Comparison of ENCODE assay signal across 21 cellular contexts in the genomic region with DNA sequence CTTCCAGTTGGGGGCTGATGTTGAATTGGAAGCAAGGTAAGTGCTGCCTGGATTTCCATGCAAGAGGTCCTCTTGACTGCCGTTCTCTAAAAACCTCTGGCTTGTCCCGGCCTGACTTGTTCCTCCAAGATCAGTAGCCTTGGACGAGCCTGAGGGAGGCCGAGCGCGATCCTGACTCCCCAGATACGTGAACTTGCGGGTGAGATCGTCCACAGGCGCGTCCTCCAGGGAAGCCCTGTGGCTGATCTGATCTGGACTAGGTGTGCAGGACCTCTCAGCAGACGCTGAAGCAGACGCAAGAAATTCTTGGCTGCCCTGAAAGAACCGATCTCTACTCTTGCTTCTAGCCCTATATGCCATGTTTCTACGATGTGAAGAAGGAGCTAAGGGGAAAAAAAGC. TPM values are rescaled to one million over a fixed set of nuclear protein-coding genes. Genes with fewer than 3 reads are reported as not detected.
DNase-seq lines count a peak whose midpoint lies in the region; ATAC-seq lines count a peak whose summit lies in the region.
"Had no signal": no experiment of that assay in that cellular context is flagged by ENCODE, and none has a peak within 500 bp of the region (broad histone marks: within the 10 kb centered on the region; RNA-seq: fewer than 3 reads in every experiment).

No MANE protein-coding gene starts in this region.

- peaks cover 77% of the 10 kb centered on the region for H3K4me1 Mint-ChIP-seq in activated CD4-positive, alpha-beta T cell treated with anti-CD3 and anti-CD28 coated beads, Interleukin-2, amount 10 ng/mL, durations not matched to agents 7 days and 5 days
- peaks cover 70 to 91% (median 88%) of the 10 kb centered on the region in 3 donors for H3K4me1 Mint-ChIP-seq in CD8-positive, alpha-beta memory T cell
- H3K4me1 Mint-ChIP-seq in activated T-helper 2 cell treated with anti-CD3 and anti-CD28 coated beads, Interferon-gamma antibody, Interleukin-2, Interleukin-4, amounts not matched to agents 10 μg/mL and 5 μg/mL and 100 μg/mL, durations not matched to agents 14 hours and 24 hours and 36 hours (ENCODE audit: low read depth): peaks cover 64% of the 10 kb centered on the region
- peaks cover 46 to 54% of the 10 kb centered on the region in 2 donors for H3K4me1 Mint-ChIP-seq in natural killer cell treated with Interleukin-12 subunit alpha and Interleukin-12 subunit beta and Interleukin-15 and Interleukin-18, amount 100 ng/mL, for 72 hours (ENCODE audit: low read depth in 2 of 2)

- no peaks in the 10 kb centered on the region for H3K27me3 ChIP-seq in CD8-positive, alpha-beta memory T cell (ENCODE audit: insufficient read depth, low read length, poor library complexity, severe bottlenecking)
- H3K27me3 ChIP-seq: transverse colon had no signal

- H3K9me3 ChIP-seq in CD8-positive, alpha-beta memory T cell (ENCODE audit: low read length): no peaks in the 10 kb centered on the region
- H3K9me3 ChIP-seq: A549, transverse colon had no signal

- H3K36me3 ChIP-seq in CD8-positive, alpha-beta memory T cell (ENCODE audit: insufficient read depth, low read length): peaks cover 92% of the 10 kb centered on the region

- no peak for DNase-seq in activated CD4-positive, alpha-beta T cell treated with anti-CD3 and anti-CD28 coated beads, Interleukin-2, amount 10 ng/mL, durations not matched to agents 7 days and 5 days
- DNase-seq in activated CD4-positive, alpha-beta T cell treated with anti-CD3 and anti-CD28 coated beads, Interleukin-2, amount 50 U/mL, for 48 hours: no peak
- DNase-seq in CD8-positive, alpha-beta memory T cell: no peak
- DNase-seq in activated T-helper 2 cell treated with anti-CD3 and anti-CD28 coated beads, Interferon-gamma antibody, Interleukin-2, Interleukin-4, amounts not matched to agents 10 μg/mL and 5 μg/mL and 100 μg/mL, durations not matched to agents 14 hours and 24 hours and 36 hours (ENCODE audit: low spot score): no peak
- no peak for DNase-seq in natural killer cell treated with Interleukin-12 subunit alpha and Interleukin-12 subunit beta and Interleukin-15 and Interleukin-18, amount 100 ng/mL, for 72 hours (ENCODE audit: low spot score)
- DNase-seq in NCI-H1105 (lab: John Stamatoyannopoulos, UW) (no peak), left cardiac atrium (no peak), HCEC 1CT (no peak)
- DNase-seq: activated CD4-positive, alpha-beta T cell treated with anti-CD3 and anti-CD28 coated beads for 4 hours; amygdala; Calu3; NCI-H1092; NCI-H2029; NCI-H345; occipital lobe; Right ventricle myocardium superior; stimulated activated CD4-positive, alpha-beta T cell treated with anti-CD3 and anti-CD28 coated beads, Interleukin-4, amount 100 ng/mL, for 24 hours; transverse colon had no signal

- POLR2A ChIA-PET in activated CD4-positive, alpha-beta T cell treated with anti-CD3 and anti-CD28 coated beads, Interleukin-2, amount 10 ng/mL, durations not matched to agents 7 days and 5 days (lab: Charles Lee): no interaction called here
- POLR2A ChIA-PET in CD8-positive, alpha-beta memory T cell (lab: Charles Lee): interaction anchor here (1.2 to 1.5 kb wide), 2 partner anchors 15 to 25 kb away, joined by 4 to 10 read pairs; no protein-coding TSS in a partner anchor

- H3K36me3 Mint-ChIP-seq in activated CD4-positive, alpha-beta T cell treated with anti-CD3 and anti-CD28 coated beads, Interleukin-2, amount 10 ng/mL, durations not matched to agents 7 days and 5 days (ENCODE audit: low read depth): peaks cover 93% of the 10 kb centered on the region
- peaks cover 9 to 97% (median 41%) of the 10 kb centered on the region in 3 donors for H3K36me3 Mint-ChIP-seq in CD8-positive, alpha-beta memory T cell
- peaks cover 93% of the 10 kb centered on the region for H3K36me3 Mint-ChIP-seq in activated T-helper 2 cell treated with anti-CD3 and anti-CD28 coated beads, Interferon-gamma antibody, Interleukin-2, Interleukin-4, amounts not matched to agents 10 μg/mL and 5 μg/mL and 100 μg/mL, durations not matched to agents 14 hours and 24 hours and 36 hours (ENCODE audit: low read depth)
- H3K36me3 Mint-ChIP-seq in natural killer cell treated with Interleukin-12 subunit alpha and Interleukin-12 subunit beta and Interleukin-15 and Interleukin-18, amount 100 ng/mL, for 72 hours: peaks cover 43% of the 10 kb centered on the region

- H3K27ac ChIP-seq in CD8-positive, alpha-beta memory T cell (ENCODE audit: low read depth, low read length): no peak overlapping the region
- H3K27ac ChIP-seq: A549, coronary artery, transverse colon had no signal

- H3K4me3 Mint-ChIP-seq in activated CD4-positive, alpha-beta T cell treated with anti-CD3 and anti-CD28 coated beads, Interleukin-2, amount 10 ng/mL, durations not matched to agents 7 days and 5 days: no peak overlapping the region
- H3K4me3 Mint-ChIP-seq in CD8-positive, alpha-beta memory T cell: peak overlapping the region in 3 of 7 donors; percentile 25 to 51 (median 35)
- no peak overlapping the region for H3K4me3 Mint-ChIP-seq in activated T-helper 2 cell treated with anti-CD3 and anti-CD28 coated beads, Interferon-gamma antibody, Interleukin-2, Interleukin-4, amounts not matched to agents 10 μg/mL and 5 μg/mL and 100 μg/mL, durations not matched to agents 14 hours and 24 hours and 36 hours (ENCODE audit: low read depth)
- no peak overlapping the region for H3K4me3 Mint-ChIP-seq in natural killer cell treated with Interleukin-12 subunit alpha and Interleukin-12 subunit beta and Interleukin-15 and Interleukin-18, amount 100 ng/mL, for 72 hours

- peak overlapping the region; percentile 64 for H3K27ac Mint-ChIP-seq in activated CD4-positive, alpha-beta T cell treated with anti-CD3 and anti-CD28 coated beads, Interleukin-2, amount 10 ng/mL, durations not matched to agents 7 days and 5 days
- H3K27ac Mint-ChIP-seq in CD8-positive, alpha-beta memory T cell: peak overlapping the region in 7 of 8 donors; percentile 61 to 84 (median 74)
- H3K27ac Mint-ChIP-seq in activated T-helper 2 cell treated with anti-CD3 and anti-CD28 coated beads, Interferon-gamma antibody, Interleukin-2, Interleukin-4, amounts not matched to agents 10 μg/mL and 5 μg/mL and 100 μg/mL, durations not matched to agents 14 hours and 24 hours and 36 hours: peak overlapping the region; percentile 60
- H3K27ac Mint-ChIP-seq in natural killer cell treated with Interleukin-12 subunit alpha and Interleukin-12 subunit beta and Interleukin-15 and Interleukin-18, amount 100 ng/mL, for 72 hours: peak overlapping the region; percentile 56 to 62

- no peak for ATAC-seq in natural killer cell treated with Interleukin-12 subunit alpha and Interleukin-12 subunit beta and Interleukin-15 and Interleukin-18, amount 100 ng/mL, for 72 hours
- ATAC-seq in left cardiac atrium: no peak
- ATAC-seq: A549 had no signal

- peaks cover 70% of the 10 kb centered on the region for H3K4me1 ChIP-seq in CD8-positive, alpha-beta memory T cell (ENCODE audit: insufficient read depth, low read length)

- no peak overlapping the region for H3K4me3 ChIP-seq in CD8-positive, alpha-beta memory T cell (ENCODE audit: low read length)
- H3K4me3 ChIP-seq: A549, coronary artery, lung, transverse colon had no signal

- no peaks in the 10 kb centered on the region for H3K27me3 Mint-ChIP-seq in activated CD4-positive, alpha-beta T cell treated with anti-CD3 and anti-CD28 coated beads, Interleukin-2, amount 10 ng/mL, durations not matched to agents 7 days and 5 days
- H3K27me3 Mint-ChIP-seq in CD8-positive, alpha-beta memory T cell: no peaks in the 10 kb centered on the region
- no peaks in the 10 kb centered on the region for H3K27me3 Mint-ChIP-seq in activated T-helper 2 cell treated with anti-CD3 and anti-CD28 coated beads, Interferon-gamma antibody, Interleukin-2, Interleukin-4, amounts not matched to agents 10 μg/mL and 5 μg/mL and 100 μg/mL, durations not matched to agents 14 hours and 24 hours and 36 hours (ENCODE audit: low read depth)
- H3K27me3 Mint-ChIP-seq in natural killer cell treated with Interleukin-12 subunit alpha and Interleukin-12 subunit beta and Interleukin-15 and Interleukin-18, amount 100 ng/mL, for 72 hours: no peaks in the 10 kb centered on the region

- CTCF ChIA-PET in activated CD4-positive, alpha-beta T cell treated with anti-CD3 and anti-CD28 coated beads, Interleukin-2, amount 10 ng/mL, durations not matched to agents 7 days and 5 days (lab: Charles Lee): interaction anchor here (0.6 to 2.9 kb wide), 5 partner anchors 9 to 101 kb away, joined by 3 to 13 read pairs (median 3); no protein-coding TSS in a partner anchor
- CTCF ChIA-PET in CD8-positive, alpha-beta memory T cell (lab: Charles Lee): interaction anchor here (1.1 to 2.0 kb wide), 4 partner anchors 12 to 63 kb away, joined by 3 to 5 read pairs (median 4); no protein-coding TSS in a partner anchor

- intact Hi-C loops in activated T-helper 2 cell treated with anti-CD3 and anti-CD28 coated beads, Interferon-gamma antibody, Interleukin-2, Interleukin-4, amounts not matched to agents 10 μg/mL and 5 μg/mL and 100 μg/mL, durations not matched to agents 14 hours and 24 hours and 36 hours (cut with micrococcal nuclease): loop anchor here (5.0 kb wide), 1 partner anchor 37 kb away; no protein-coding TSS in a partner anchor
- intact Hi-C loops in left cardiac atrium (cut with DNase I): loop anchor here (5.0 to 10.0 kb wide), 3 partner anchors 63 to 195 kb away; no protein-coding TSS in a partner anchor

- no peaks in the 10 kb centered on the region for H3K9me3 Mint-ChIP-seq in activated CD4-positive, alpha-beta T cell treated with anti-CD3 and anti-CD28 coated beads, Interleukin-2, amount 10 ng/mL, durations not matched to agents 7 days and 5 days
- no peaks in the 10 kb centered on the region for H3K9me3 Mint-ChIP-seq in CD8-positive, alpha-beta memory T cell
- H3K9me3 Mint-ChIP-seq in activated T-helper 2 cell treated with anti-CD3 and anti-CD28 coated beads, Interferon-gamma antibody, Interleukin-2, Interleukin-4, amounts not matched to agents 10 μg/mL and 5 μg/mL and 100 μg/mL, durations not matched to agents 14 hours and 24 hours and 36 hours: no peaks in the 10 kb centered on the region
- no peaks in the 10 kb centered on the region for H3K9me3 Mint-ChIP-seq in natural killer cell treated with Interleukin-12 subunit alpha and Interleukin-12 subunit beta and Interleukin-15 and Interleukin-18, amount 100 ng/mL, for 72 hours

RNA-seq across cellular contexts. Expression of gene ZC3HAV1, which starts 29.7 kb away (rescaled TPM):
- total RNA-seq in activated CD4-positive, alpha-beta T cell treated with anti-CD3 and anti-CD28 coated beads, Interleukin-2, amount 10 ng/mL, durations not matched to agents 7 days and 5 days: 100 to 1,000 TPM; 124 to 129 TPM
- total RNA-seq in CD8-positive, alpha-beta memory T cell: 10 to 100 TPM; 89.9 to 92.8 TPM
- polyA plus RNA-seq in CD8-positive, alpha-beta memory T cell: 153 TPM
- 76.0 and 77.1 TPM in 2 replicates for total RNA-seq in activated T-helper 2 cell treated with anti-CD3 and anti-CD28 coated beads, Interferon-gamma antibody, Interleukin-2, Interleukin-4, amounts not matched to agents 10 μg/mL and 5 μg/mL and 100 μg/mL, durations not matched to agents 14 hours and 24 hours and 36 hours
- 100 to 1,000 TPM in 1 of 2 donors, 10 to 100 TPM in 1; 88.2 to 104 TPM for total RNA-seq in natural killer cell treated with Interleukin-12 subunit alpha and Interleukin-12 subunit beta and Interleukin-15 and Interleukin-18, amount 100 ng/mL, for 72 hours
- 10 to 100 TPM; 12.1 to 16.4 TPM for total RNA-seq in left cardiac atrium

RNA-seq across cellular contexts. Expression of gene ZC3HAV1L, which starts 44.0 kb away (rescaled TPM):
- 10 to 100 TPM; 14.9 to 16.5 TPM for total RNA-seq in activated CD4-positive, alpha-beta T cell treated with anti-CD3 and anti-CD28 coated beads, Interleukin-2, amount 10 ng/mL, durations not matched to agents 7 days and 5 days
- total RNA-seq in CD8-positive, alpha-beta memory T cell: 10 to 100 TPM; 12.6 to 13.6 TPM
- polyA plus RNA-seq in CD8-positive, alpha-beta memory T cell: 1.1 TPM
- total RNA-seq in activated T-helper 2 cell treated with anti-CD3 and anti-CD28 coated beads, Interferon-gamma antibody, Interleukin-2, Interleukin-4, amounts not matched to agents 10 μg/mL and 5 μg/mL and 100 μg/mL, durations not matched to agents 14 hours and 24 hours and 36 hours: 38.2 and 39.4 TPM in 2 replicates
- 1 to 10 TPM; 3.7 to 8.7 TPM for total RNA-seq in natural killer cell treated with Interleukin-12 subunit alpha and Interleukin-12 subunit beta and Interleukin-15 and Interleukin-18, amount 100 ng/mL, for 72 hours
- 1 to 10 TPM; 4.8 to 7.3 TPM for total RNA-seq in left cardiac atrium
